8 cellular contexts compared by ENCODE assay signal in the genomic region with DNA sequence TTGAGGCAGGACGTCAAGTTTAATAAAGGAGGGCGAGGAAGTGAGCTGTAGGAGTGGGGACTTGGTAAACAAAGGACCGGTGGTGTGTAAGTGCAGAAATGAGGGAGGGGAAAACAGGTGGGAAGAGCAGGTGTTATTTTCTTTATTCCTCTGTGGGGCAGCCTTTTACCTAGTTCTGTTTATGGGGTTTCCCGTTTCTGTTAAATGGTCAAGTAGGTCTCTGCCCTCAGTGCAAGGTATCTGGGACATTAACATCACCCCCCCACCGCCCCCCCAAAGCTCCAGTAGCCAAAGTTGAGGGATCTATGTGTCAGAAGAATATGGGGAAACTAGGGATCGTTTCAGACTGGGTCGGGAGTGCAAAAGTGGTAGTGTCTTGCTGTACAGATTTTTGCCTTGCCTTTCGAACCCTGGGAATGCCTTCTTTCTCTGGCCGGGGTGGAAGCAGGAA. TPM values are rescaled to one million over a fixed set of nuclear protein-coding genes. Genes with fewer than 3 reads are reported as not detected.
DNase-seq lines count a peak whose midpoint lies in the region; ATAC-seq and TF ChIP-seq lines count a peak whose summit lies in the region.

No MANE protein-coding gene starts in this region.

- no peaks in the 10 kb centered on the region for H3K36me3 ChIP-seq in Panc1 (ENCODE audit: control insufficient read depth, insufficient read depth, low read length)
- H3K36me3 ChIP-seq in esophagus (ENCODE audit: control insufficient read depth in 2 of 2, insufficient read depth in 2 of 2, low read length in 1 of 2), result no peaks in the 10 kb centered on the region
- no peaks in the 10 kb centered on the region for H3K36me3 ChIP-seq in sigmoid colon

- no peak for ATAC-seq in activated CD8-positive, alpha-beta memory T cell treated with anti-CD3 and anti-CD28 coated beads, Interleukin-2, amount 10 ng/mL, durations not matched to agents 7 days and 5 days
- ATAC-seq in Panc1 (peak; percentile 49), HG03045 (IDR thresholded peaks at IDR 0.05; ENCODE audit: unreplicated experiment) (no peak)

- DNase-seq in activated CD8-positive, alpha-beta memory T cell treated with anti-CD3 and anti-CD28 coated beads, Interleukin-2, amount 10 ng/mL, durations not matched to agents 7 days and 5 days, result peak; percentile 40
- no peak for DNase-seq in activated CD8-positive, alpha-beta memory T cell treated with anti-CD3 and anti-CD28 coated beads for 24 hours
- DNase-seq in Panc1 (ENCODE audit: low read depth, low spot score) (no peak), sigmoid colon (no peak), posterior cingulate gyrus (no peak), SIG-M5 (lab: John Stamatoyannopoulos, UW) (no peak)

- no peaks in the 10 kb centered on the region for H3K9me3 Mint-ChIP-seq in activated CD8-positive, alpha-beta memory T cell treated with anti-CD3 and anti-CD28 coated beads, Interleukin-2, amount 10 ng/mL, durations not matched to agents 7 days and 5 days (ENCODE audit: low read depth)

- TF ChIP-seq POLR2A in sigmoid colon (IDR thresholded peaks at IDR 0.05), result no peak

- H3K27ac ChIP-seq in Panc1 (ENCODE audit: low read length), result peak overlapping the region; percentile 99
- H3K27ac ChIP-seq in esophagus (ENCODE audit: low read depth in 2 of 2, low read length in 1 of 2), result peak overlapping the region; percentile 83 to 86
- H3K27ac ChIP-seq in sigmoid colon, result peak overlapping the region; percentile 75 to 86 (median 82)

- peaks cover 31% of the 10 kb centered on the region for H3K4me1 Mint-ChIP-seq in activated CD8-positive, alpha-beta memory T cell treated with anti-CD3 and anti-CD28 coated beads, Interleukin-2, amount 10 ng/mL, durations not matched to agents 7 days and 5 days

- TF ChIP-seq EP300 in sigmoid colon (IDR thresholded peaks at IDR 0.05), result no peak

- POLR2A ChIA-PET in Panc1 (lab: Charles Lee), result no interaction called here

- peaks cover 25% of the 10 kb centered on the region for H3K27me3 Mint-ChIP-seq in activated CD8-positive, alpha-beta memory T cell treated with anti-CD3 and anti-CD28 coated beads, Interleukin-2, amount 10 ng/mL, durations not matched to agents 7 days and 5 days

- in situ Hi-C loops in Panc1 (cut with HindIII; ENCODE audit: low pct_unique_long_range_greater_than_20kb, low sequenced_read_pairs), result loop anchor here (10.0 kb wide), 1 partner anchor 76 kb away; no protein-coding TSS in a partner anchor

- H3K27me3 ChIP-seq in Panc1 (ENCODE audit: control insufficient read depth, insufficient read depth, low read length) (no peaks in the 10 kb centered on the region), esophagus (ENCODE audit: control insufficient read depth in 1 of 2, insufficient read depth in 2 of 2, low read length in 2 of 2) (no peaks in the 10 kb centered on the region), sigmoid colon (no peaks in the 10 kb centered on the region)

- no peaks in the 10 kb centered on the region for H3K9me3 ChIP-seq in Panc1 (ENCODE audit: control insufficient read depth, insufficient read depth, low read depth, low read length)
- no peaks in the 10 kb centered on the region for H3K9me3 ChIP-seq in esophagus (ENCODE audit: control insufficient read depth in 2 of 2, insufficient read depth in 1 of 2, low read depth in 1 of 2, low read length in 1 of 2)
- H3K9me3 ChIP-seq in sigmoid colon, result no peaks in the 10 kb centered on the region

- CTCF ChIA-PET in activated CD8-positive, alpha-beta memory T cell treated with anti-CD3 and anti-CD28 coated beads, Interleukin-2, amount 10 ng/mL, durations not matched to agents 7 days and 5 days (lab: Charles Lee), result interaction anchor here (1.0 to 2.3 kb wide), 6 partner anchors 10 to 244 kb away, joined by 3 to 7 read pairs (median 5); a partner anchor contains a TSS
- CTCF ChIA-PET in Panc1 (lab: Charles Lee), result no interaction called here

- intact Hi-C loops in Panc1 (cut with micrococcal nuclease; ENCODE audit: unreplicated experiment) (no loop called here), sigmoid colon (cut with DNase I) (loop anchor here (1.0 to 5.0 kb wide), 3 partner anchors 40 to 111 kb away; a partner anchor contains a TSS), posterior cingulate gyrus (cut with DNase I) (loop anchor here (2.0 kb wide), 2 partner anchors 38 to 102 kb away; a partner anchor contains a TSS)

- H3K4me3 ChIP-seq in Panc1 (ENCODE audit: low read depth in 2 of 2, low read length in 2 of 2) (peak overlapping the region; percentile 45 to 71), esophagus (ENCODE audit: low read depth in 1 of 2, low read length in 2 of 2) (peak overlapping the region; percentile 60 to 74), sigmoid colon (peak overlapping the region; percentile 41 to 62 (median 55))

- TF ChIP-seq CTCF in Panc1 (IDR thresholded peaks at IDR 0.05), result peak; percentile 19; the same call in 1 of the 2 replicates
- TF ChIP-seq CTCF in sigmoid colon (IDR thresholded peaks at IDR 0.05), result no peak

- peaks cover 63% of the 10 kb centered on the region for H3K4me1 ChIP-seq in Panc1 (ENCODE audit: control insufficient read depth, insufficient read depth, low read length)
- H3K4me1 ChIP-seq in esophagus (ENCODE audit: control insufficient read depth in 2 of 2, insufficient read depth in 2 of 2, low read length in 1 of 2), result peaks cover 2 to 7% of the 10 kb centered on the region in 2 donors
- peaks cover 0 to 46% (median 33%) of the 10 kb centered on the region in 4 donors for H3K4me1 ChIP-seq in sigmoid colon

- H3K36me3 Mint-ChIP-seq in activated CD8-positive, alpha-beta memory T cell treated with anti-CD3 and anti-CD28 coated beads, Interleukin-2, amount 10 ng/mL, durations not matched to agents 7 days and 5 days, result peaks cover 6% of the 10 kb centered on the region

- H3K27ac Mint-ChIP-seq in activated CD8-positive, alpha-beta memory T cell treated with anti-CD3 and anti-CD28 coated beads, Interleukin-2, amount 10 ng/mL, durations not matched to agents 7 days and 5 days, result peak overlapping the region; percentile 96

- no TSS peak for BruUV-seq in Panc1 (replicated peaks; lab: Mats Ljungman, UMichigan)

- peak overlapping the region; percentile 80 for H3K4me3 Mint-ChIP-seq in activated CD8-positive, alpha-beta memory T cell treated with anti-CD3 and anti-CD28 coated beads, Interleukin-2, amount 10 ng/mL, durations not matched to agents 7 days and 5 days

- 2 to 4% methylated on average over 9 of the region's 9 CpGs for whole genome bisulfite sequencing in esophagus, 2 donors
- 1 to 4% methylated on average over 9 of the region's 9 CpGs for WGBS in sigmoid colon, 2 donors

RNA-seq across cellular contexts. Expression of a gene that starts 0.9 kb away (rescaled TPM):
- 10 to 100 TPM; 33.5 to 37.5 TPM for total RNA-seq in activated CD8-positive, alpha-beta memory T cell treated with anti-CD3 and anti-CD28 coated beads, Interleukin-2, amount 10 ng/mL, durations not matched to agents 7 days and 5 days
- 43.6 TPM for total RNA-seq in Panc1 (2021; ENCODE audit: unreplicated experiment)
- 9.0 TPM for polyA plus RNA-seq in Panc1 (2012; ENCODE audit: insufficient read length)
- 1 to 10 TPM; 2.8 to 3.0 TPM for polyA plus RNA-seq in esophagus
- total RNA-seq in sigmoid colon, result 10 to 100 TPM; 36.0 to 64.8 (median 60.6) TPM
- 1 to 10 TPM; 1.4 to 5.6 (median 2.4) TPM for polyA plus RNA-seq in sigmoid colon
